In the genomic region with DNA sequence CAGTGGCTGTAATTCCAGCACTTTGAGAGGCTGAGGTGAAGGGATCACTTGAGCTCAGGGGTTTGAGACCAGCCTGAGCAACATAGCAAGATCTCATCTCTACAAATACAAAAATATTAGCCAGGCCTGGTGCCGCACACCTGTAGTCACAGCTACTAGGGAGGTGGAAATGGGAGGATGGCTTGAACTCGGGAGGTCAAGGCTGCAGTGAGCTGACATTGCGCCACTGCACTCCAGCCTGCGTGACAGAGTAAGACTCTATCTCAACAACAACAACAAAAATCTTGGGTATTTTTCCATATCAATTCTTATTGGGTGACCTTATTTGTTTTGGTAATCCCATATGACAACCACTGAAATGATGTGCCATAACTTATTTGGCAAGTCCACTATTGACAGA, we compare ENCODE assay signal across 37 cellular contexts. TPM values are rescaled to one million over a fixed set of nuclear protein-coding genes. Genes with fewer than 3 reads are reported as not detected.
"Had no signal": no experiment of that assay in that cellular context is flagged by ENCODE, and none has a peak within 500 bp of the region (broad histone marks: within the 10 kb centered on the region; RNA-seq: fewer than 3 reads in every experiment).

No MANE protein-coding gene starts in this region.

- DNase-seq: Karpas-422, Kasumi-1, MG63, MM.1S, MV-4-11, NCI-H1048, NCI-H1092, NCI-H1092 treated with DMSO at 0.1 percent for 48 hours, NCI-H1105, NCI-H1105 treated with DMSO at 0.1 percent for 48 hours, NCI-H1417, NCI-H1417 treated with DMSO at 0.1 percent for 48 hours, NCI-H1436, NCI-H1436 treated with DMSO at 0.1 percent for 48 hours, NCI-H146, NCI-H1694, NCI-H1694 treated with DMSO at 0.1 percent for 48 hours, NCI-H187, NCI-H187 treated with DMSO at 0.1 percent for 48 hours, NCI-H1930, NCI-H2029, NCI-H2029 treated with DMSO at 0.1 percent for 48 hours, NCI-H2081, NCI-H2081 treated with DMSO at 0.1 percent for 48 hours, NCI-H2107, NCI-H2171, NCI-H2171 treated with DMSO at 0.1 percent for 48 hours, NCI-H2227 treated with DMSO at 0.1 percent for 48 hours, NCI-H226, NCI-H345, NCI-H446, NCI-H446 treated with DMSO at 0.1 percent for 48 hours, NCI-H510A, NCI-H510A treated with DMSO at 0.1 percent for 48 hours had no signal

- H3K9me3 ChIP-seq: MG63 had no signal

- H3K4me3 ChIP-seq: MG63 had no signal

- H3K36me3 ChIP-seq: MG63 had no signal

RNA-seq across cellular contexts. Expression of a gene that starts 52.6 kb away (rescaled TPM):
- total RNA-seq: LHCN-M2, M059J, NCI-H460 had no signal
